ENCODE assay signal across 5 cellular contexts in the genomic region with DNA sequence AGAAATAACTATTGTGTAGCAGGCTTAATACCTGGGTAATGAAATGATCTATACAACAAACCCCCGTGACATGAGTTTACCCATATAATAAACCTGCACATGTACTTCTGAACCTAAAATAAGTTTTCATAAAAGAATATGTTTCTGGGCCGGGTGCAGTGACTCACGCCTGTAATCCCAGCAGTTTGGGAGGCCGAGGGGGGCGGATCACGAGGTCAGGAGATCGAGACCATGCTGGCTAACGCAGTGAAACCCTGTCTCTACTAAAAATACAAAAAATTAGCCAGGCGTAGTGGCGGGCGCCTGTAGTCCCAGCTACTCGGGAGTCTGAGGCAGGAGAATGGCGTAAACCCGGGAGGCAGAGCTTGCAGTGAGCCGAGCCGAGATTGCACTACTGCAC. TPM values are rescaled to one million over a fixed set of nuclear protein-coding genes. Genes with fewer than 3 reads are reported as not detected.
"Had no signal": no experiment of that assay in that cellular context is flagged by ENCODE, and none has a peak within 500 bp of the region (broad histone marks: within the 10 kb centered on the region; RNA-seq: fewer than 3 reads in every experiment).

No MANE protein-coding gene starts in this region.

RNA-seq across cellular contexts. Expression of a gene that starts 2.6 kb away (rescaled TPM):
- total RNA-seq: HepG2, HT-29, HT1080, IMR-90 had no signal
- polyA plus RNA-seq: HepG2, IgD-negative memory B cell, IMR-90 had no signal

RNA-seq across cellular contexts. Expression of a gene that starts 25.7 kb away (rescaled TPM):
- total RNA-seq: HepG2, HT-29, HT1080 had no signal
- polyA plus RNA-seq: HepG2, IMR-90 had no signal
